Comparison of ENCODE assay signal across 20 cellular contexts in the genomic region with DNA sequence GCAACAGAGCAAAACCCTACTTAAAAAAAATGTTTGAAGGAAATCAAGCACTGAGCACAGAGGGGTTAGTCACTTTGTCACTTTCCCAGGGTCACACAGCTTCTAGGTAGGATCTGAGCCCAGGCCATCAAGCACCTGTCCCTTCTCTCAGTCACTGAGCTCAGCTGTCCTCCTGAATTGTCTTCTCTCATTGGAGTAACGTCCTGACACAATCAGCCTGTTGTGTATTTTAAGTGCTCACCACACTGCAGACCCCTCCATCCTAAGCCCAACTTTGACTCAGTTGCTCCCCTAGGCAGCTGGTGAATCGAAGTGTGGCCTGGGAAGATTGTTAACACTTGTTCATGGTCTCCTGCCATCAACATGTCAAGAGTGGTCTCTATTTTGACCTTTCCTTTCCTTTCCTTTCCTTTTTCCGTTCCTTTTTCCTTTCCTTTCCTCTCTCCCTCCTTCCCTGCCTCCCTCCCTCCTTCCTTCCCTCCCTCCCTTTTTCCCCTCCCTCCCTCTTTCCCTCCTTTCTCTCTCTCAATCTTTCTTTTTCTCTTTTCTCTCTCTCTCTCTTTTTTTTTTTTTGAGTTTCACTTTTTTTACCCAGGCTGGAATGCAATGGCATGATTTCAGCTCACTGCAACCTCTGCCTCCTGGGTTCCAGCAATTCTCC.
DNase-seq lines count a peak whose midpoint lies in the region; ATAC-seq, FAIRE-seq and TF ChIP-seq lines count a peak whose summit lies in the region.
"Had no signal": no experiment of that assay in that cellular context is flagged by ENCODE, and none has a peak within 500 bp of the region (broad histone marks: within the 10 kb centered on the region; RNA-seq: fewer than 3 reads in every experiment).

No MANE protein-coding gene starts in this region.

- no peak for TF ChIP-seq POLR2A in HepG2 (IDR thresholded peaks at IDR 0.05; ENCODE audit: insufficient read depth in 1 of 2, low read depth in 2 of 2, low read length in 2 of 2)
- TF ChIP-seq POLR2A in right lobe of liver (IDR thresholded peaks at IDR 0.05): no peak

- in situ Hi-C loops in HepG2 (cut with HindIII; ENCODE audit: extremely low pct_ligation_motif_present, low pct_unique_long_range_greater_than_20kb): no loop called here
- in situ Hi-C loops in KBM-7 (cut with MboI; ENCODE audit: low pct_unique_long_range_greater_than_20kb, low sequenced_read_pairs): no loop called here

- H3K4me1 ChIP-seq in HepG2 (ENCODE audit: insufficient read depth, low read length) (peaks cover 10% of the 10 kb centered on the region), right lobe of liver (peaks cover 0 to 3% (median 0%) of the 10 kb centered on the region in 4 donors)

- TF ChIP-seq RAD21 in HepG2 (CRISPR knock-in tag; IDR thresholded peaks at IDR 0.05): no peak

- no peak for FAIRE-seq in HepG2 (lab: Jason Lieb, UNC)
- FAIRE-seq: GM18507 had no signal

- no peaks in the 10 kb centered on the region for H3K36me3 Mint-ChIP-seq in dendritic cell treated with granulocyte-macrophage colony-stimulating factor and Interleukin-4, amounts not matched to agents 40 ng/mL and 50 ng/mL, for 4 days (ENCODE audit: low read depth)
- H3K36me3 Mint-ChIP-seq in nephron progenitor cell (ENCODE audit: low read depth): no peaks in the 10 kb centered on the region
- H3K36me3 Mint-ChIP-seq: CD14-positive monocyte had no signal

- H3K9me3 ChIP-seq in HepG2 (ENCODE audit: low read length): no peaks in the 10 kb centered on the region
- no peaks in the 10 kb centered on the region for H3K9me3 ChIP-seq in right lobe of liver

- no peak overlapping the region for H2AFZ ChIP-seq in HepG2 (ENCODE audit: low read length)

- POLR2A ChIA-PET in HepG2 (lab: Yijun Ruan, JAX): no interaction called here

- peak overlapping the region; percentile 68 for H3K27ac Mint-ChIP-seq in dendritic cell treated with granulocyte-macrophage colony-stimulating factor and Interleukin-4, amounts not matched to agents 40 ng/mL and 50 ng/mL, for 4 days
- peak overlapping the region; percentile 51 for H3K27ac Mint-ChIP-seq in nephron progenitor cell
- H3K27ac Mint-ChIP-seq: CD14-positive monocyte had no signal

- H3K4me1 Mint-ChIP-seq in dendritic cell treated with granulocyte-macrophage colony-stimulating factor and Interleukin-4, amounts not matched to agents 40 ng/mL and 50 ng/mL, for 4 days (ENCODE audit: low read depth): peaks cover 15% of the 10 kb centered on the region
- H3K4me1 Mint-ChIP-seq in nephron progenitor cell: peaks cover 43% of the 10 kb centered on the region

- intact Hi-C loops in HepG2 (cut with micrococcal nuclease; ENCODE audit: unreplicated experiment) (no loop called here), right lobe of liver (cut with DNase I) (no loop called here)
- intact Hi-C loops in dendritic cell treated with granulocyte-macrophage colony-stimulating factor and Interleukin-4, amounts not matched to agents 40 ng/mL and 50 ng/mL, for 4 days (cut with micrococcal nuclease): no loop called here

- H4K20me1 ChIP-seq in HepG2 (ENCODE audit: insufficient read depth, low read length): no peaks in the 10 kb centered on the region

- no peak for DNase-seq in HepG2 (ENCODE audit: low spot score)
- no peak for DNase-seq in right lobe of liver
- no peak for DNase-seq in nephron progenitor cell
- no peak for DNase-seq in KBM-7
- no peak for DNase-seq in HPDE6-E6E7 (ENCODE audit: extremely low spot score)
- DNase-seq in HUDEP-2 (lab: John Stamatoyannopoulos, UW; ENCODE audit: unreplicated experiment in 76 of 76): no peak
- DNase-seq: 8988T; GDM1; GOT3; KG1; NCI-H1092 treated with DMSO at 0.1 percent for 48 hours; NCI-H146; NCI-H226; NCI-H774; NK-92 treated with Interleukin-12 subunit alpha and Interleukin-12 subunit beta, amount 100 ng/mL, for 24 hours had no signal

- CTCF ChIA-PET in HepG2 (lab: Yijun Ruan, JAX; ENCODE audit: low intra/inter-chr PET ratio, low total read pairs): no interaction called here

- BruUV-seq in HepG2 (replicated peaks; lab: Mats Ljungman, UMichigan): no TSS peak

- TF ChIP-seq EP300 in HepG2 (IDR thresholded peaks at IDR 0.05; ENCODE audit: low read depth in 2 of 2, low read length in 2 of 2) (no peak), HepG2 (CRISPR knock-in tag; IDR thresholded peaks at IDR 0.05; ENCODE audit: borderline replicate concordance) (no peak)

- H3K4me2 ChIP-seq in HepG2 (ENCODE audit: low read depth, low read length): no peak overlapping the region

- TF ChIP-seq CTCF in HepG2 (CRISPR knock-in tag; IDR thresholded peaks at IDR 0.05) (no peak), right lobe of liver (IDR thresholded peaks at IDR 0.05) (no peak), nephron progenitor cell (IDR thresholded peaks at IDR 0.05) (no peak)

- no peaks in the 10 kb centered on the region for H3K79me2 ChIP-seq in HepG2 (ENCODE audit: insufficient read depth, low read length)

- no peak overlapping the region for H3K4me3 ChIP-seq in HepG2 (replicated peaks in 1 of 3; ENCODE audit: insufficient read depth in 1 of 3, low read depth in 2 of 3, low read length in 3 of 3)
- no peak overlapping the region for H3K4me3 ChIP-seq in right lobe of liver

- no peaks in the 10 kb centered on the region for H3K27me3 Mint-ChIP-seq in dendritic cell treated with granulocyte-macrophage colony-stimulating factor and Interleukin-4, amounts not matched to agents 40 ng/mL and 50 ng/mL, for 4 days
- H3K27me3 Mint-ChIP-seq in nephron progenitor cell (ENCODE audit: low read depth, poor library complexity): peaks cover 6% of the 10 kb centered on the region

- no peaks in the 10 kb centered on the region for H3K9me3 Mint-ChIP-seq in dendritic cell treated with granulocyte-macrophage colony-stimulating factor and Interleukin-4, amounts not matched to agents 40 ng/mL and 50 ng/mL, for 4 days
- no peaks in the 10 kb centered on the region for H3K9me3 Mint-ChIP-seq in nephron progenitor cell
- H3K9me3 Mint-ChIP-seq: CD14-positive monocyte had no signal

- ATAC-seq in HepG2: no peak
- ATAC-seq in right lobe of liver: no peak
- no peak for ATAC-seq in HG03175 (IDR thresholded peaks at IDR 0.05; ENCODE audit: unreplicated experiment)
- ATAC-seq: SK-N-SH treated with all-trans-retinoic acid at 6 μM for 48 hours had no signal

- no peaks in the 10 kb centered on the region for H3K36me3 ChIP-seq in HepG2 (replicated peaks in 1 of 2; ENCODE audit: control insufficient read depth in 1 of 2, insufficient read depth in 2 of 2, low read length in 2 of 2)
- no peaks in the 10 kb centered on the region for H3K36me3 ChIP-seq in right lobe of liver

- 14% methylated on average over 3 of the region's 3 CpGs for WGBS in HepG2 (ENCODE audit: low lambda C conversion rate)
- 37% methylated on average over 3 of the region's 3 CpGs for WGBS in right lobe of liver (ENCODE audit: insufficient coverage, low coverage, low lambda C conversion rate, missing lambda C conversion rate)

- peaks cover 0 to 24% of the 10 kb centered on the region in 2 experiments; a peak in 3 of 5 replicates for H3K27me3 ChIP-seq in HepG2 (ENCODE audit: control insufficient read depth in 1 of 2, insufficient read depth in 2 of 2, low read length in 2 of 2)
- H3K27me3 ChIP-seq in right lobe of liver: no peaks in the 10 kb centered on the region

- no peak overlapping the region for H3K4me3 Mint-ChIP-seq in dendritic cell treated with granulocyte-macrophage colony-stimulating factor and Interleukin-4, amounts not matched to agents 40 ng/mL and 50 ng/mL, for 4 days
- no peak overlapping the region for H3K4me3 Mint-ChIP-seq in nephron progenitor cell
- H3K4me3 Mint-ChIP-seq: CD14-positive monocyte had no signal

- no peak overlapping the region for H3K27ac ChIP-seq in HepG2 (ENCODE audit: extremely low read length, insufficient read depth, low read length)
- no peak overlapping the region for H3K27ac ChIP-seq in right lobe of liver

- no peak overlapping the region for H3K9ac ChIP-seq in HepG2 (ENCODE audit: insufficient read depth, low read depth, low read length)

TF ChIP-seq in HepG2, 621 proteins besides CTCF, POLR2A, EP300 and RAD21 (continues in another document):
- no peak for TF ChIP-seq ZNF124 (CRISPR knock-in tag; IDR thresholded peaks at IDR 0.05)
- TF ChIP-seq, protein P1, sequence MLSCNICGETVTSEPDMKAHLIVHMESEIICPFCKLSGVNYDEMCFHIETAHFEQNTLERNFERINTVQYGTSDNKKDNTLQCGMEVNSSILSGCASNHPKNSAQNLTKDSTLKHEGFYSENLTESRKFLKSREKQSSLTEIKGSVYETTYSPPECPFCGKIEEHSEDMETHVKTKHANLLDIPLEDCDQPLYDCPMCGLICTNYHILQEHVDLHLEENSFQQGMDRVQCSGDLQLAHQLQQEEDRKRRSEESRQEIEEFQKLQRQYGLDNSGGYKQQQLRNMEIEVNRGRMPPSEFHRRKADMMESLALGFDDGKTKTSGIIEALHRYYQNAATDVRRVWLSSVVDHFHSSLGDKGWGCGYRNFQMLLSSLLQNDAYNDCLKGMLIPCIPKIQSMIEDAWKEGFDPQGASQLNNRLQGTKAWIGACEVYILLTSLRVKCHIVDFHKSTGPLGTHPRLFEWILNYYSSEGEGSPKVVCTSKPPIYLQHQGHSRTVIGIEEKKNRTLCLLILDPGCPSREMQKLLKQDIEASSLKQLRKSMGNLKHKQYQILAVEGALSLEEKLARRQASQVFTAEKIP (CRISPR knock-in tag; IDR thresholded peaks at IDR 0.05; ENCODE audit: borderline replicate concordance): no peak
- TF ChIP-seq, protein P2, sequence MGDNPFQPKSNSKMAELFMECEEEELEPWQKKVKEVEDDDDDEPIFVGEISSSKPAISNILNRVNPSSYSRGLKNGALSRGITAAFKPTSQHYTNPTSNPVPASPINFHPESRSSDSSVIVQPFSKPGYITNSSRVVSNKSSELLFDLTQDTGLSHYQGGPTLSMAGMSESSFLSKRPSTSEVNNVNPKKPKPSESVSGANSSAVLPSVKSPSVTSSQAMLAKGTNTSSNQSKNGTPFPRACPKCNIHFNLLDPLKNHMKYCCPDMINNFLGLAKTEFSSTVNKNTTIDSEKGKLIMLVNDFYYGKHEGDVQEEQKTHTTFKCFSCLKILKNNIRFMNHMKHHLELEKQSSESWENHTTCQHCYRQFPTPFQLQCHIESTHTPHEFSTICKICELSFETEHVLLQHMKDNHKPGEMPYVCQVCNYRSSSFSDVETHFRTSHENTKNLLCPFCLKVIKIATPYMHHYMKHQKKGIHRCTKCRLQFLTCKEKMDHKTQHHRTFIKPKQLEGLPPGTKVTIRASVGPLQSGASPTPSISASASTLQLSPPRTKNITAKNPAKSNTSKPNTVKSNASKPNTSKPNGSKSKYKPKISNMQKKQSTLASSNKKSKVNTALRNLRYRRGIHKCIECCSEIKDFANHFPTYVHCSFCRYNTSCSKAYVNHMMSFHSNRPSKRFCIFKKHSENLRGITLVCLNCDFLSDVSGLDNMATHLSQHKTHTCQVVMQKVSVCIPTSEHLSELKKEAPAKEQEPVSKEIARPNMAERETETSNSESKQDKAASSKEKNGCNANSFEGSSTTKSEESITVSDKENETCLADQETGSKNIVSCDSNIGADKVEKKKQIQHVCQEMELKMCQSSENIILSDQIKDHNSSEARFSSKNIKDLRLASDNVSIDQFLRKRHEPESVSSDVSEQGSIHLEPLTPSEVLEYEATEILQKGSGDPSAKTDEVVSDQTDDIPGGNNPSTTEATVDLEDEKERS (CRISPR knock-in tag; IDR thresholded peaks at IDR 0.05): no peak
- 0 out of 2 replicates have a peak, but pooled peaks have one; percentile 22 for TF ChIP-seq ZNF768 (CRISPR knock-in tag; IDR thresholded peaks at IDR 0.05)
- no peak for TF ChIP-seq CENPX (CRISPR knock-in tag; IDR thresholded peaks at IDR 0.05)
